ENCODE assay signal across 11 cellular contexts in genomic region chr17:12022310-12022709, GRCh38. TPM values are rescaled to one million over a fixed set of nuclear protein-coding genes. Genes with fewer than 3 reads are reported as not detected.
A peak's percentile ranks its signal among the peaks of the same experiment; 100 is the strongest.
DNase-seq lines count a peak whose midpoint lies in the region; ATAC-seq and TF ChIP-seq lines count a peak whose summit lies in the region.
"Had no signal": no experiment of that assay in that cellular context is flagged by ENCODE, and none has a peak within 500 bp of the region (broad histone marks: within the 10 kb centered on the region; RNA-seq: fewer than 3 reads in every experiment).

No MANE protein-coding gene starts in this region.

- peak overlapping the region; percentile 90 for H3K9ac ChIP-seq in adipocyte (ENCODE audit: low read length)

- no peak overlapping the region for H3K27ac ChIP-seq in muscle layer of duodenum (ENCODE audit: low read length)
- no peak overlapping the region for H3K27ac ChIP-seq in thyroid gland

- no peak for TF ChIP-seq CTCF in BE2C (IDR thresholded peaks at IDR 0.05; ENCODE audit: low read depth, low read length)
- no peak for TF ChIP-seq CTCF in HFF-Myc (IDR thresholded peaks at IDR 0.05; ENCODE audit: low read depth, low read length, missing control alignments)
- no peak for TF ChIP-seq CTCF in thyroid gland (IDR thresholded peaks at IDR 0.05)

- intact Hi-C loops in thyroid gland (cut with DNase I): no loop called here

- no peaks in the 10 kb centered on the region for H3K4me1 ChIP-seq in BE2C
- H3K4me1 ChIP-seq in adipocyte (ENCODE audit: control insufficient read depth, insufficient read depth, low read length): peaks cover 30% of the 10 kb centered on the region
- H3K4me1 ChIP-seq in muscle layer of duodenum (ENCODE audit: control insufficient read depth in 1 of 2, insufficient read depth in 2 of 2, low read length in 2 of 2): peaks cover 5 to 20% of the 10 kb centered on the region in 2 donors
- H3K4me1 ChIP-seq in thyroid gland: peaks cover 45 to 51% of the 10 kb centered on the region in 2 donors

- ATAC-seq in HG03039 (IDR thresholded peaks at IDR 0.05; ENCODE audit: unreplicated experiment) (no peak), HG03280 (IDR thresholded peaks at IDR 0.05; ENCODE audit: unreplicated experiment) (no peak)

- H3K27me3 ChIP-seq in BE2C (no peaks in the 10 kb centered on the region), adipocyte (replicated peaks; ENCODE audit: control insufficient read depth, insufficient read depth, low read length) (no peaks in the 10 kb centered on the region), muscle layer of duodenum (ENCODE audit: low read depth, low read length) (no peaks in the 10 kb centered on the region), thyroid gland (no peaks in the 10 kb centered on the region)

- H3K9me3 ChIP-seq in BE2C (no peaks in the 10 kb centered on the region), adipocyte (ENCODE audit: control insufficient read depth, low read length) (no peaks in the 10 kb centered on the region), muscle layer of duodenum (ENCODE audit: control insufficient read depth in 1 of 2, low read length in 2 of 2) (no peaks in the 10 kb centered on the region), thyroid gland (no peaks in the 10 kb centered on the region)

- DNase-seq in BE2C (no peak), HFF-Myc (ENCODE audit: extremely low read depth, low read depth) (no peak), adipocyte (ENCODE audit: low read depth) (peak; percentile 13), ACHN (no peak), thyroid gland (no peak)
- DNase-seq: activated naive CD4-positive, alpha-beta T cell treated with anti-CD3 and anti-CD28 coated beads, Interleukin-2, amount 50 U/mL, for 16 hours; foreskin fibroblast; NCI-H1694 had no signal

- H3K4me3 ChIP-seq in BE2C (ENCODE audit: low read depth, low read length) (peak overlapping the region; percentile 56; the same call in 1 of the 2 replicates), HFF-Myc (replicated peaks; ENCODE audit: low read depth, low read length) (peak overlapping the region; percentile 59), adipocyte (ENCODE audit: low read length) (peak overlapping the region; percentile 85), muscle layer of duodenum (ENCODE audit: low read depth in 1 of 2, low read length in 2 of 2) (peak overlapping the region; percentile 69 to 79), thyroid gland (replicated peaks in 1 of 3) (no peak overlapping the region)

- no peak for TF ChIP-seq POLR2A in thyroid gland (IDR thresholded peaks at IDR 0.05)

- WGBS in thyroid gland, 2 donors: 70 to 79% methylated on average over 2 of the region's 2 CpGs

- in situ Hi-C loops in ACHN (cut with HindIII; ENCODE audit: low pct_ligation_motif_present, low pct_unique_long_range_greater_than_20kb, low sequenced_read_pairs): no loop called here

- H3K36me3 ChIP-seq in BE2C (no peaks in the 10 kb centered on the region), adipocyte (ENCODE audit: control insufficient read depth, insufficient read depth, low read length, severe bottlenecking) (no peaks in the 10 kb centered on the region), muscle layer of duodenum (ENCODE audit: control insufficient read depth in 1 of 2, insufficient read depth in 2 of 2, low read length in 2 of 2) (no peaks in the 10 kb centered on the region), thyroid gland (no peaks in the 10 kb centered on the region)

RNA-seq across cellular contexts. Expression of gene MAP2K4, which starts 1.6 kb away (rescaled TPM):
- 6.7 TPM for polyA plus RNA-seq in BE2C (2012; ENCODE audit: insufficient read depth, insufficient read length, low read depth)
- 10 to 100 TPM; 41.6 to 53.2 (median 47.8) TPM for total RNA-seq in thyroid gland

RNA-seq across cellular contexts. Expression of gene ZNF18, which starts 25.0 kb away (rescaled TPM):
- polyA plus RNA-seq in BE2C (2012; ENCODE audit: insufficient read depth, insufficient read length, low read depth): 9.4 TPM
- 10 to 100 TPM in 1 of 4 donors, 1 to 10 TPM in 3; 6.5 to 14.6 (median 8.6) TPM for total RNA-seq in thyroid gland

Comparison
In these comparisons a context has a peak if more than half of its experiments do, and no peak if none do; other contexts are left out.
1. H3K4me3 ChIP-seq: peak in BE2C (single experiment), HFF-Myc (single experiment), adipocyte (single experiment) and muscle layer of duodenum (2 of 2); none in thyroid gland (0 of 3).